10 cellular contexts compared by ENCODE assay signal in the genomic region with DNA sequence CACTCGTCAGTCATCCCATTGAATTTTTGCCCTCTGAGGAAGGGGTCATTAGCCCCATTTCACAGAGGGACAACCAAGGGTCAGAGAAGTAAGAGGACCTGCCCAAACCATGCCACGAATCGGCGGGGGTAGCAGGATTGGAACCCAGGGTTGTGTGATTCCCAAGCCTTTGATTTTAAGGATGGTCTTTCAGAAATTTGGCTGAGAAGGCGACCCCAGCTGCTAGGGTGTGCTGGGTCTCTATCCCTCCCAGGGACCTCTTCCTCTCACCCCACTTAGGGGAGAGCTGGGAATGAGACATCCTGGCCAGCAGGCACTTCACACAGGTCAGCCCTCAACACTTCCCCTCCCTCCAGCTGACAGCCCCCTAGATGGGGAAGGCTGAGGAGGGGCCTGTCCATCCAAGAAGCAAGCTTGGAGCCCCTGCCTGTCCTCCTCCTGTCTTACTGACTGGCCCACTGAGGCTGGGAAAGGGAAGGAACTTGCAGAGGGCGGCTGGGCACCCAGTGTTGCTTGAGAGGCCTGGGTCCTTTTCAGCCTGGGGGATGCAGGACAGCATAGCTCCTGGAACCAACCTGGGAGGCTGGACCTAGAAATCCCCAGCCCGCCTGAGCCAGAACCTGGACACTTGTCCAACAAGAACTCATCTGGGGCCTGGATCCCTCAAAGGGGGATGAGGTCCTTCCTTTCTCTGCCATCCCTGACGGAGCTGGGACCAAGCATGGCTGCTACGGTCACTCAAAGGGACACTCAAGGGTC. TPM values are rescaled to one million over a fixed set of nuclear protein-coding genes. Genes with fewer than 3 reads are reported as not detected.
DNase-seq lines count a peak whose midpoint lies in the region; FAIRE-seq and TF ChIP-seq lines count a peak whose summit lies in the region.
"Had no signal": no experiment of that assay in that cellular context is flagged by ENCODE, and none has a peak within 500 bp of the region (broad histone marks: within the 10 kb centered on the region; RNA-seq: fewer than 3 reads in every experiment).

No MANE protein-coding gene starts in this region.

- no peak overlapping the region for H2AFZ ChIP-seq in keratinocyte (ENCODE audit: control insufficient read depth, low read length)

- intact Hi-C loops in adrenal gland (cut with DNase I) (no loop called here), spleen (cut with DNase I; ENCODE audit: low total_unique reads) (no loop called here), head of caudate nucleus (cut with DNase I) (no loop called here)

- TF ChIP-seq CTCF in adrenal gland (IDR thresholded peaks at IDR 0.05), result no peak
- no peak for TF ChIP-seq CTCF in keratinocyte (optimal IDR thresholded peaks at IDR 0.05 in 1 of 3, IDR thresholded peaks at IDR 0.05 in 1 of 3, conservative IDR thresholded peaks at IDR 0.05 in 1 of 3; ENCODE audit: extremely low read depth in 1 of 3, insufficient read depth in 2 of 3, low read length in 3 of 3)
- TF ChIP-seq CTCF in spleen (IDR thresholded peaks at IDR 0.05 in 8 of 11, conservative IDR thresholded peaks at IDR 0.05 in 3 of 11), result no peak

- H3K9me3 ChIP-seq in HUES6 (ENCODE audit: control insufficient read depth, insufficient read depth, low read depth, low read length), result no peaks in the 10 kb centered on the region
- H3K9me3 ChIP-seq in adrenal gland (replicated peaks in 1 of 3), result no peaks in the 10 kb centered on the region
- H3K9me3 ChIP-seq in keratinocyte (ENCODE audit: control insufficient read depth, low read depth, low read length), result no peaks in the 10 kb centered on the region
- H3K9me3 ChIP-seq in spleen, result no peaks in the 10 kb centered on the region
- H3K9me3 ChIP-seq: ovary had no signal

- WGBS in adrenal gland, 4 donors, result 44 to 66% (median 58%) methylated on average over 6 to 9 of the region's 9 CpGs
- 83 to 93% (median 84%) methylated on average over 8 to 9 of the region's 9 CpGs for whole genome bisulfite sequencing in spleen, 5 donors

- H3K4me2 ChIP-seq in keratinocyte (ENCODE audit: control insufficient read depth, extremely low read depth, insufficient read depth, low read depth, low read length), result peak overlapping the region; percentile 75

- H3K4me1 ChIP-seq in HUES6 (ENCODE audit: control insufficient read depth, insufficient read depth, low read length) (peaks cover 64% of the 10 kb centered on the region), adrenal gland (replicated peaks in 1 of 2) (peaks cover 61 to 65% of the 10 kb centered on the region in 2 donors), keratinocyte (ENCODE audit: control insufficient read depth, extremely low read depth, insufficient read depth, low read length) (peaks cover 20% of the 10 kb centered on the region), spleen (peaks cover 13 to 91% (median 67%) of the 10 kb centered on the region in 6 donors)

- no peak for FAIRE-seq in keratinocyte (lab: Jason Lieb, UNC)

- peak overlapping the region; percentile 69 for H3K4me3 ChIP-seq in HUES6 (ENCODE audit: low read depth, low read length)
- H3K4me3 ChIP-seq in adrenal gland, result peak overlapping the region in 2 of 4 donors; percentile 81 to 92
- H3K4me3 ChIP-seq in keratinocyte (ENCODE audit: control insufficient read depth in 2 of 3, extremely low read depth in 1 of 3, insufficient read depth in 2 of 3, low read depth in 1 of 3, low read length in 3 of 3), result peak overlapping the region in 2 of 3 experiments; percentile 64 to 67
- H3K4me3 ChIP-seq in spleen, result peak overlapping the region in 6 of 8 donors; percentile 9 to 70 (median 38)

- H3K9ac ChIP-seq in HUES6 (ENCODE audit: low read length) (no peak overlapping the region), keratinocyte (ENCODE audit: control insufficient read depth, extremely low read depth, insufficient read depth, low read length) (no peak overlapping the region)

- H3K9me1 ChIP-seq in keratinocyte (ENCODE audit: control insufficient read depth, extremely low read depth, insufficient read depth, low read length), result no peaks in the 10 kb centered on the region

- H3K79me2 ChIP-seq in keratinocyte (ENCODE audit: control insufficient read depth, insufficient read depth, low read length), result peaks cover 4% of the 10 kb centered on the region

- H3K27me3 ChIP-seq in HUES6 (ENCODE audit: control insufficient read depth, insufficient read depth, low read length) (peaks cover 21% of the 10 kb centered on the region), adrenal gland (no peaks in the 10 kb centered on the region), keratinocyte (ENCODE audit: control insufficient read depth, extremely low read depth, insufficient read depth, low read length) (peaks cover 6% of the 10 kb centered on the region), spleen (replicated peaks in 1 of 7) (peaks cover 0 to 48% (median 14%) of the 10 kb centered on the region in 7 donors)
- H3K27me3 ChIP-seq: ovary had no signal

- TF ChIP-seq POLR2A in adrenal gland (IDR thresholded peaks at IDR 0.05), result no peak
- TF ChIP-seq POLR2A in spleen (IDR thresholded peaks at IDR 0.05), result no peak

- dilution Hi-C loops in keratinocyte (cut with MboI; ENCODE audit: extremely low pct_ligation_motif_present, low sequenced_read_pairs), result loop anchor here (25.0 kb wide), 1 partner anchor 95 kb away; no protein-coding TSS in a partner anchor

- peaks cover 7% of the 10 kb centered on the region for H4K20me1 ChIP-seq in keratinocyte (ENCODE audit: control insufficient read depth, extremely low read depth, insufficient read depth, low read length)

- peak in 4 of 7 donors; percentile 12 to 38 (median 24) for DNase-seq in adrenal gland
- no peak for DNase-seq in keratinocyte (ENCODE audit: low read depth, low spot score)
- DNase-seq in spleen, result peak; percentile 65
- no peak for DNase-seq in head of caudate nucleus
- no peak for DNase-seq in amniotic stem cell (lab: John Stamatoyannopoulos, UW)
- DNase-seq in anterior cingulate cortex (lab: John Stamatoyannopoulos, UW), result no peak
- DNase-seq: activated CD8-positive, alpha-beta memory T cell treated with anti-CD3 and anti-CD28 coated beads, Interleukin-2, amount 50 U/mL, for 4 hours; stimulated activated CD8-positive, alpha-beta memory T cell treated with anti-CD3 and anti-CD28 coated beads, Interleukin-4, amount 100 ng/mL, for 48 hours had no signal

- no peaks in the 10 kb centered on the region for H3K36me3 ChIP-seq in HUES6 (ENCODE audit: control insufficient read depth, insufficient read depth, low read length)
- H3K36me3 ChIP-seq in adrenal gland (replicated peaks in 1 of 2), result no peaks in the 10 kb centered on the region
- no peaks in the 10 kb centered on the region for H3K36me3 ChIP-seq in keratinocyte (ENCODE audit: control insufficient read depth in 2 of 2, extremely low read depth in 1 of 2, insufficient read depth in 2 of 2, low read length in 2 of 2)
- no peaks in the 10 kb centered on the region for H3K36me3 ChIP-seq in spleen
- H3K36me3 ChIP-seq: ovary had no signal

- H3K27ac ChIP-seq in HUES6 (ENCODE audit: low read depth, low read length) (no peak overlapping the region), adrenal gland (peak overlapping the region in 3 of 5 donors; percentile 75 to 94 (median 78)), keratinocyte (ENCODE audit: control insufficient read depth, insufficient read depth, low read length) (no peak overlapping the region), spleen (peak overlapping the region in 5 of 8 donors; percentile 20 to 84 (median 76))

RNA-seq across cellular contexts. Expression of a gene that starts 1.7 kb away (rescaled TPM):
- total RNA-seq in adrenal gland (100 to 1,000 TPM; 119 to 536 (median 209) TPM), spleen (100 to 1,000 TPM; 134 to 347 (median 175) TPM)
- polyA plus RNA-seq in adrenal gland (100 to 1,000 TPM in 2 of 3 donors, 10 to 100 TPM in 1; 85.5 to 190 (median 101) TPM), keratinocyte (5.6 to 14.5 TPM (median 8.8 TPM) in 3 replicates), spleen (10 to 100 TPM in 2 of 3 donors, 1 to 10 TPM in 1; 8.0 to 43.5 (median 14.5) TPM)
- polyA plus RNA-seq in keratinocyte (2011; ENCODE audit: low read depth), result 2.3 TPM
- polyA plus RNA-seq in keratinocyte (2011; cell fraction: cytosol; rRNA removed), result 6.1 and 13.2 TPM in 2 replicates
- 27.7 and 44.1 TPM in 2 replicates for polyA plus RNA-seq in keratinocyte (2011; cell fraction: nucleus; rRNA removed)
- 8.0 and 27.2 TPM in 2 replicates for polyA plus RNA-seq in keratinocyte (2012; ENCODE audit: low replicate concordance)
- polyA minus RNA-seq in keratinocyte, result 12.1 to 36.1 TPM (median 15.5 TPM) in 3 replicates
- 26.5 TPM for polyA minus RNA-seq in keratinocyte (2011; cell fraction: cytosol; rRNA and poly(A)+ RNA removed)
- polyA minus RNA-seq in keratinocyte (2011; cell fraction: nucleus; rRNA and poly(A)+ RNA removed), result 52.3 and 57.6 TPM in 2 replicates

Comparison
In these comparisons a context has a peak if more than half of its experiments do, and no peak if none do; other contexts are left out.
1. H3K27ac ChIP-seq: peak in adrenal gland (3 of 5) and spleen (5 of 8); none in HUES6 (single experiment) and keratinocyte (single experiment).
2. DNase-seq: peak in adrenal gland (4 of 7) and spleen (single experiment); none in keratinocyte (single experiment), head of caudate nucleus (0 of 42), amniotic stem cell (single experiment) and anterior cingulate cortex (0 of 58).